In genomic region chr19:31314849-31315620, GRCh38 we compare ENCODE assay signal across 16 cellular contexts. TPM values are rescaled to one million over a fixed set of nuclear protein-coding genes. Genes with fewer than 3 reads are reported as not detected.
DNase-seq lines count a peak whose midpoint lies in the region; ATAC-seq and TF ChIP-seq lines count a peak whose summit lies in the region.
"Had no signal": no experiment of that assay in that cellular context is flagged by ENCODE, and none has a peak within 500 bp of the region (broad histone marks: within the 10 kb centered on the region; RNA-seq: fewer than 3 reads in every experiment).

No MANE protein-coding gene starts in this region.

- H3K27me3 Mint-ChIP-seq in chondrocyte (ENCODE audit: low read depth) (no peaks in the 10 kb centered on the region), mesothelial cell of epicardium (ENCODE audit: low read depth) (no peaks in the 10 kb centered on the region), natural killer cell (ENCODE audit: low read depth in 2 of 2) (peaks cover 3 to 14% of the 10 kb centered on the region in 2 donors)
- no peaks in the 10 kb centered on the region for H3K27me3 Mint-ChIP-seq in stimulated activated naive B cell treated with anti-CD40 and anti-IgM and Interleukin-4, amounts not matched to agents 10 μg/mL and 1 μg/mL and 100 μg/mL, for 72 hours
- H3K27me3 Mint-ChIP-seq: activated naive CD8-positive, alpha-beta T cell had no signal

- intact Hi-C loops in natural killer cell (cut with micrococcal nuclease), result no loop called here

- CTCF ChIA-PET in AG04449 (lab: Yijun Ruan, JAX), result interaction anchor here (0.9 to 2.0 kb wide), 9 partner anchors 9 to 347 kb away, joined by 3 to 11 read pairs (median 4); no protein-coding TSS in a partner anchor

- DNase-seq in AG04449 (ENCODE audit: low read depth, low spot score) (no peak), HuH-7 (ENCODE audit: low spot score) (peak; percentile 15), chondrocyte (ENCODE audit: low spot score) (no peak), mesothelial cell of epicardium (ENCODE audit: low spot score in 2 of 2, unreplicated experiment in 2 of 2) (no peak), natural killer cell (no peak), NCI-H1694 treated with DMSO at 0.1 percent for 48 hours (lab: John Stamatoyannopoulos, UW) (no peak)
- no peak for DNase-seq in stimulated activated naive B cell treated with anti-CD40 and anti-IgM and Interleukin-4, amounts not matched to agents 10 μg/mL and 1 μg/mL and 100 μg/mL, for 72 hours
- DNase-seq: activated CD8-positive, alpha-beta memory T cell treated with anti-CD3 and anti-CD28 coated beads, Interleukin-2, amount 10 ng/mL, durations not matched to agents 7 days and 5 days; AML-193; dermis blood vessel endothelial cell; NCI-H1048; NCI-H524 treated with DMSO at 0.1 percent for 48 hours; stimulated activated CD8-positive, alpha-beta memory T cell treated with anti-CD3 and anti-CD28 coated beads, Interleukin-4, amount 100 ng/mL, for 48 hours had no signal

- peak; percentile 19 for TF ChIP-seq CTCF in AG04449 (IDR thresholded peaks at IDR 0.05; ENCODE audit: insufficient read depth, low read length, missing control alignments)
- TF ChIP-seq CTCF in chondrocyte (IDR thresholded peaks at IDR 0.05), result peak; percentile 46
- no peak for TF ChIP-seq CTCF in mesothelial cell of epicardium (IDR thresholded peaks at IDR 0.05; ENCODE audit: unreplicated experiment)
- no peak for TF ChIP-seq CTCF in natural killer cell (IDR thresholded peaks at IDR 0.05)

- H3K27ac Mint-ChIP-seq in chondrocyte (ENCODE audit: unreplicated experiment) (no peak overlapping the region), mesothelial cell of epicardium (peak overlapping the region; percentile 21), natural killer cell (no peak overlapping the region)
- no peak overlapping the region for H3K27ac Mint-ChIP-seq in stimulated activated naive B cell treated with anti-CD40 and anti-IgM and Interleukin-4, amounts not matched to agents 10 μg/mL and 1 μg/mL and 100 μg/mL, for 72 hours
- H3K27ac Mint-ChIP-seq: activated CD8-positive, alpha-beta memory T cell treated with anti-CD3 and anti-CD28 coated beads, Interleukin-2, amount 10 ng/mL, durations not matched to agents 7 days and 5 days; activated naive CD8-positive, alpha-beta T cell had no signal

- H3K9me3 Mint-ChIP-seq in chondrocyte (ENCODE audit: low read depth) (no peaks in the 10 kb centered on the region), mesothelial cell of epicardium (no peaks in the 10 kb centered on the region), natural killer cell (no peaks in the 10 kb centered on the region)
- H3K9me3 Mint-ChIP-seq in stimulated activated naive B cell treated with anti-CD40 and anti-IgM and Interleukin-4, amounts not matched to agents 10 μg/mL and 1 μg/mL and 100 μg/mL, for 72 hours, result peaks cover 0 to 5% of the 10 kb centered on the region in 2 donors

- POLR2A ChIA-PET in AG04449 (lab: Yijun Ruan, JAX), result no interaction called here

- H3K4me1 Mint-ChIP-seq in chondrocyte (ENCODE audit: low read depth), result peaks cover 36% of the 10 kb centered on the region
- peaks cover 47% of the 10 kb centered on the region for H3K4me1 Mint-ChIP-seq in mesothelial cell of epicardium
- peaks cover 0 to 12% of the 10 kb centered on the region in 2 donors for H3K4me1 Mint-ChIP-seq in natural killer cell
- H3K4me1 Mint-ChIP-seq in stimulated activated naive B cell treated with anti-CD40 and anti-IgM and Interleukin-4, amounts not matched to agents 10 μg/mL and 1 μg/mL and 100 μg/mL, for 72 hours, result peaks cover 0 to 2% of the 10 kb centered on the region in 2 donors
- H3K4me1 Mint-ChIP-seq: activated CD8-positive, alpha-beta memory T cell treated with anti-CD3 and anti-CD28 coated beads, Interleukin-2, amount 10 ng/mL, durations not matched to agents 7 days and 5 days had no signal

- ATAC-seq in natural killer cell (no peak), HG03196 (IDR thresholded peaks at IDR 0.05; ENCODE audit: unreplicated experiment) (no peak)
- no peak for ATAC-seq in stimulated activated naive B cell treated with anti-CD40 and anti-IgM and Interleukin-4, amounts not matched to agents 10 μg/mL and 1 μg/mL and 100 μg/mL, for 72 hours (replicated peaks)
- ATAC-seq: activated CD8-positive, alpha-beta memory T cell treated with anti-CD3 and anti-CD28 coated beads, Interleukin-2, amount 10 ng/mL, durations not matched to agents 7 days and 5 days; Right ventricle myocardium inferior had no signal

- no peaks in the 10 kb centered on the region for H3K36me3 Mint-ChIP-seq in chondrocyte (ENCODE audit: low read depth)
- peaks cover 17% of the 10 kb centered on the region for H3K36me3 Mint-ChIP-seq in mesothelial cell of epicardium
- no peaks in the 10 kb centered on the region for H3K36me3 Mint-ChIP-seq in natural killer cell
- H3K36me3 Mint-ChIP-seq in stimulated activated naive B cell treated with anti-CD40 and anti-IgM and Interleukin-4, amounts not matched to agents 10 μg/mL and 1 μg/mL and 100 μg/mL, for 72 hours, result no peaks in the 10 kb centered on the region
- H3K36me3 Mint-ChIP-seq: activated CD8-positive, alpha-beta memory T cell treated with anti-CD3 and anti-CD28 coated beads, Interleukin-2, amount 10 ng/mL, durations not matched to agents 7 days and 5 days; activated naive CD8-positive, alpha-beta T cell had no signal

- H3K4me3 Mint-ChIP-seq in chondrocyte (ENCODE audit: unreplicated experiment) (no peak overlapping the region), mesothelial cell of epicardium (no peak overlapping the region), natural killer cell (no peak overlapping the region)
- H3K4me3 Mint-ChIP-seq in stimulated activated naive B cell treated with anti-CD40 and anti-IgM and Interleukin-4, amounts not matched to agents 10 μg/mL and 1 μg/mL and 100 μg/mL, for 72 hours, result no peak overlapping the region
- H3K4me3 Mint-ChIP-seq: activated CD8-positive, alpha-beta memory T cell treated with anti-CD3 and anti-CD28 coated beads, Interleukin-2, amount 10 ng/mL, durations not matched to agents 7 days and 5 days; activated naive CD8-positive, alpha-beta T cell had no signal

- H3K4me3 ChIP-seq in AG04449 (ENCODE audit: low read depth, low read length), result no peak overlapping the region

RNA-seq across cellular contexts. Expression of gene TSHZ3, which starts 34.2 kb away (rescaled TPM):
- total RNA-seq in chondrocyte (15.3 to 23.3 TPM (median 17.0 TPM) in 3 replicates), mesothelial cell of epicardium (82.5 to 87.1 TPM (median 82.9 TPM) in 3 replicates), natural killer cell (1 to 10 TPM; 5.3 to 8.1 (median 6.2) TPM)

Comparison
In these comparisons a context has a peak if more than half of its experiments do, and no peak if none do; other contexts are left out.
1. CTCF ChIP-seq: peak in AG04449 (single experiment) and chondrocyte (single experiment); none in mesothelial cell of epicardium (single experiment) and natural killer cell (single experiment).